Comparison of ENCODE assay signal across 18 cellular contexts in the genomic region with DNA sequence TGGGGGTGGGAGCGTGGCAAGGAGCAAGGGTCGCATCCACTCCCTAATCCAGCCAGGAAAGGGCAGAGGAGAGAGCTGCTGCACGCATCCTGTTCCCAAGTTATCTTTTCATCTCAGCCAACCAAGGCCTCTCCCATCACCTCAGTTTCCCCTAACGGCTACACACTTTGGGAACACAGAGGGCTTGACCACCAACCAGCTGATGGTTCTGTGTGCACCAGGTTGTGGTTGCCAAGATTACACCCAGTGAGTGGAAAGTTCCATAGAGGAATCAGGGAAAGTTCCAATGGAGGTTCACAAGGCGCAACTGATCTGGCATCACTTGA. TPM values are rescaled to one million over a fixed set of nuclear protein-coding genes. Genes with fewer than 3 reads are reported as not detected.
DNase-seq lines count a peak whose midpoint lies in the region; ATAC-seq and TF ChIP-seq lines count a peak whose summit lies in the region.
"Had no signal": no experiment of that assay in that cellular context is flagged by ENCODE, and none has a peak within 500 bp of the region (broad histone marks: within the 10 kb centered on the region; RNA-seq: fewer than 3 reads in every experiment).

No MANE protein-coding gene starts in this region.

- TF ChIP-seq POLR2A in esophagus muscularis mucosa (IDR thresholded peaks at IDR 0.05; ENCODE audit: low read depth) = no peak

- H3K27ac ChIP-seq in CD4-positive, alpha-beta T cell (ENCODE audit: low read depth, low read length) = no peak overlapping the region
- H3K27ac ChIP-seq in esophagus muscularis mucosa (replicated peaks in 1 of 4) (peak overlapping the region; percentile 86 to 90 (median 88)), rectal smooth muscle tissue (ENCODE audit: low read depth, low read length) (peak overlapping the region; percentile 62)
- H3K27ac ChIP-seq: C4-2B, SJCRH30 had no signal

- no peak for DNase-seq in T-helper 2 cell treated with Interferon-gamma antibody and Interleukin-4, amounts not matched to agents 5 μg/mL and 100 μg/mL, for 36 hours (ENCODE audit: low spot score)
- DNase-seq in T-helper 2 cell = no peak
- no peak for DNase-seq in CD4-positive, alpha-beta T cell
- DNase-seq in esophagus muscularis mucosa (ENCODE audit: extremely low spot score) = no peak
- no peak for DNase-seq in hepatic stellate cell (ENCODE audit: low spot score)
- DNase-seq in AG20443 (ENCODE audit: low spot score) = no peak
- DNase-seq in hypothalamus (lab: John Stamatoyannopoulos, UW) = no peak
- DNase-seq: 8988T; activated CD4-positive, alpha-beta T cell treated with anti-CD3 and anti-CD28 coated beads for 1 hour; DMS79 treated with DMSO at 0.1 percent for 48 hours; NCI-H146; NCI-H774; SJCRH30 had no signal

- H3K36me3 ChIP-seq in esophagus muscularis mucosa (peaks cover 0 to 8% (median 4%) of the 10 kb centered on the region in 4 donors), rectal smooth muscle tissue (ENCODE audit: control insufficient read depth, insufficient read depth, low read length) (peaks cover 2% of the 10 kb centered on the region)

- WGBS in esophagus muscularis mucosa = 80% methylated on average over 1 of the region's 5 CpGs

- POLR2A ChIA-PET in CD4-positive, alpha-beta T cell (lab: Charles Lee) = no interaction called here

- CTCF ChIA-PET in CD4-positive, alpha-beta T cell (lab: Charles Lee) = no interaction called here

- H3K4me3 ChIP-seq in esophagus muscularis mucosa (no peak overlapping the region), rectal smooth muscle tissue (ENCODE audit: low read length) (no peak overlapping the region)
- H3K4me3 ChIP-seq: SJCRH30 had no signal

- peaks cover 89% of the 10 kb centered on the region for H3K36me3 Mint-ChIP-seq in T-helper 2 cell treated with Interferon-gamma antibody and Interleukin-4, amounts not matched to agents 5 μg/mL and 100 μg/mL, for 36 hours (ENCODE audit: low read depth)
- H3K36me3 Mint-ChIP-seq in CD4-positive, alpha-beta T cell (ENCODE audit: low read depth) = peaks cover 12% of the 10 kb centered on the region
- H3K36me3 Mint-ChIP-seq: activated naive CD4-positive, alpha-beta T cell treated with anti-CD3 and anti-CD28 coated beads, Interleukin-2, amount 50 U/mL, for 24 hours; natural killer cell treated with Interleukin-12 subunit alpha and Interleukin-12 subunit beta and Interleukin-15 and Interleukin-18, amount 100 ng/mL, for 72 hours had no signal

- H3K9ac ChIP-seq in rectal smooth muscle tissue (ENCODE audit: low read length) = no peak overlapping the region

- H3K4me3 Mint-ChIP-seq in T-helper 2 cell treated with Interferon-gamma antibody and Interleukin-4, amounts not matched to agents 5 μg/mL and 100 μg/mL, for 36 hours = no peak overlapping the region
- H3K4me3 Mint-ChIP-seq in CD4-positive, alpha-beta T cell = no peak overlapping the region
- H3K4me3 Mint-ChIP-seq: activated naive CD4-positive, alpha-beta T cell treated with anti-CD3 and anti-CD28 coated beads, Interleukin-2, amount 50 U/mL, for 24 hours; natural killer cell treated with Interleukin-12 subunit alpha and Interleukin-12 subunit beta and Interleukin-15 and Interleukin-18, amount 100 ng/mL, for 72 hours had no signal

- no peaks in the 10 kb centered on the region for H3K27me3 Mint-ChIP-seq in T-helper 2 cell treated with Interferon-gamma antibody and Interleukin-4, amounts not matched to agents 5 μg/mL and 100 μg/mL, for 36 hours (ENCODE audit: low read depth)
- H3K27me3 Mint-ChIP-seq in CD4-positive, alpha-beta T cell = no peaks in the 10 kb centered on the region
- H3K27me3 Mint-ChIP-seq: activated naive CD4-positive, alpha-beta T cell treated with anti-CD3 and anti-CD28 coated beads, Interleukin-2, amount 50 U/mL, for 24 hours; natural killer cell treated with Interleukin-12 subunit alpha and Interleukin-12 subunit beta and Interleukin-15 and Interleukin-18, amount 100 ng/mL, for 72 hours; progenitor cell of endocrine pancreas had no signal

- H3K4me1 ChIP-seq in esophagus muscularis mucosa (peaks cover 24 to 94% (median 81%) of the 10 kb centered on the region in 4 donors), rectal smooth muscle tissue (ENCODE audit: control insufficient read depth, insufficient read depth, low read length) (peaks cover 36% of the 10 kb centered on the region)

- no peak for TF ChIP-seq CTCF in CD4-positive, alpha-beta T cell (IDR thresholded peaks at IDR 0.05)
- no peak for TF ChIP-seq CTCF in esophagus muscularis mucosa (IDR thresholded peaks at IDR 0.05)

- no peaks in the 10 kb centered on the region for H3K9me3 Mint-ChIP-seq in T-helper 2 cell treated with Interferon-gamma antibody and Interleukin-4, amounts not matched to agents 5 μg/mL and 100 μg/mL, for 36 hours
- no peaks in the 10 kb centered on the region for H3K9me3 Mint-ChIP-seq in CD4-positive, alpha-beta T cell
- H3K9me3 Mint-ChIP-seq: activated naive CD4-positive, alpha-beta T cell treated with anti-CD3 and anti-CD28 coated beads, Interleukin-2, amount 50 U/mL, for 24 hours; natural killer cell treated with Interleukin-12 subunit alpha and Interleukin-12 subunit beta and Interleukin-15 and Interleukin-18, amount 100 ng/mL, for 72 hours had no signal

- H3K9me3 ChIP-seq in CD4-positive, alpha-beta T cell (ENCODE audit: control insufficient read depth, low read length) = no peaks in the 10 kb centered on the region
- H3K9me3 ChIP-seq in esophagus muscularis mucosa = no peaks in the 10 kb centered on the region
- H3K9me3 ChIP-seq: SJCRH30 had no signal

- intact Hi-C loops in CD4-positive, alpha-beta T cell (cut with DNase I, micrococcal nuclease) = no loop called here
- intact Hi-C loops in esophagus muscularis mucosa (cut with DNase I) = no loop called here

- peaks cover 53% of the 10 kb centered on the region for H3K4me1 Mint-ChIP-seq in T-helper 2 cell treated with Interferon-gamma antibody and Interleukin-4, amounts not matched to agents 5 μg/mL and 100 μg/mL, for 36 hours (ENCODE audit: low read depth)
- H3K4me1 Mint-ChIP-seq in CD4-positive, alpha-beta T cell (ENCODE audit: low read depth) = peaks cover 10% of the 10 kb centered on the region
- H3K4me1 Mint-ChIP-seq: activated naive CD4-positive, alpha-beta T cell treated with anti-CD3 and anti-CD28 coated beads, Interleukin-2, amount 50 U/mL, for 24 hours had no signal

- no peak for ATAC-seq in CD4-positive, alpha-beta T cell (ENCODE audit: poor library complexity)
- ATAC-seq: natural killer cell treated with Interleukin-12 subunit alpha and Interleukin-12 subunit beta and Interleukin-15 and Interleukin-18, amount 100 ng/mL, for 72 hours had no signal

- H3K27ac Mint-ChIP-seq in T-helper 2 cell treated with Interferon-gamma antibody and Interleukin-4, amounts not matched to agents 5 μg/mL and 100 μg/mL, for 36 hours = peak overlapping the region; percentile 2
- peak overlapping the region; percentile 50 for H3K27ac Mint-ChIP-seq in CD4-positive, alpha-beta T cell
- H3K27ac Mint-ChIP-seq: activated naive CD4-positive, alpha-beta T cell treated with anti-CD3 and anti-CD28 coated beads, Interleukin-2, amount 50 U/mL, for 24 hours; progenitor cell of endocrine pancreas had no signal

- H3K27me3 ChIP-seq in CD4-positive, alpha-beta T cell (ENCODE audit: control insufficient read depth, insufficient read depth, low read length) = no peaks in the 10 kb centered on the region
- H3K27me3 ChIP-seq in esophagus muscularis mucosa (no peaks in the 10 kb centered on the region), rectal smooth muscle tissue (ENCODE audit: control insufficient read depth, insufficient read depth, low read length) (no peaks in the 10 kb centered on the region)
- H3K27me3 ChIP-seq: SJCRH30 had no signal

- TF ChIP-seq EP300 in esophagus muscularis mucosa (IDR thresholded peaks at IDR 0.05) = no peak

RNA-seq across cellular contexts. Expression of a gene that starts 53.9 kb away (rescaled TPM):
- 10 to 100 TPM; 26.7 to 29.1 TPM for total RNA-seq in CD4-positive, alpha-beta T cell
- 10 to 100 TPM; 25.0 to 43.6 (median 28.1) TPM for total RNA-seq in esophagus muscularis mucosa
